Comparison of ENCODE assay signal across 21 cellular contexts in the genomic region with DNA sequence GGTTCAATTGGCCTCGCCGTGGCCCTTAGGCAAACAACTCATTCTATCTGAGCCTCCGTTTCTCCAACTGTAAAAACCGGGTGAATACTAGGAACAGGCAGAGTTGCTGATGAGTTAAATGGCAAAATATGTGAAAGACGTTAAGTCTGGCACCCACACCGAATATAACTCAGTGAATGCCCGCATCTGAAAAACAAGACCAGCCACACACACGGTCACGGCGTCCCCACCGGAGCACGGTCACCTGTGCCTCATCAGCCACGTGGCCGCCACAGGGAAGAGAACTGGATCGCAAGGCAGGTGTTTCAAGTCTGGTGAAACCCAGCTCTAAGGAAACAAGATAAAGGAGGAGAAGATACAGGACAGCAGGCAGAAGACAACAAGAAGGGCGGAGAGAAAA. TPM values are rescaled to one million over a fixed set of nuclear protein-coding genes. Genes with fewer than 3 reads are reported as not detected.
DNase-seq lines count a peak whose midpoint lies in the region; ATAC-seq, FAIRE-seq and TF ChIP-seq lines count a peak whose summit lies in the region.
"Had no signal": no experiment of that assay in that cellular context is flagged by ENCODE, and none has a peak within 500 bp of the region (broad histone marks: within the 10 kb centered on the region; RNA-seq: fewer than 3 reads in every experiment).

No MANE protein-coding gene starts in this region.

- H3K27me3 Mint-ChIP-seq in CD8-positive, alpha-beta T cell (ENCODE audit: low read depth): no peaks in the 10 kb centered on the region
- peaks cover 54% of the 10 kb centered on the region for H3K27me3 Mint-ChIP-seq in astrocyte (ENCODE audit: low read depth, unreplicated experiment)
- H3K27me3 Mint-ChIP-seq: CD4-positive, alpha-beta T cell; IgD-negative memory B cell had no signal

- H3K79me2 ChIP-seq in astrocyte (ENCODE audit: insufficient read depth, low read length): no peaks in the 10 kb centered on the region
- no peaks in the 10 kb centered on the region for H3K79me2 ChIP-seq in osteoblast (ENCODE audit: insufficient read depth, low read length)
- H3K79me2 ChIP-seq in MM.1S (ENCODE audit: low read length): no peaks in the 10 kb centered on the region

- DNase-seq in CD8-positive, alpha-beta T cell: no peak
- no peak for DNase-seq in astrocyte (ENCODE audit: low read depth)
- DNase-seq in kidney: peak; percentile 14
- DNase-seq in osteoblast (ENCODE audit: insufficient read length, low spot score, missing footprints): peak; percentile 48
- no peak for DNase-seq in UCSD-AML1 (lab: John Stamatoyannopoulos, UW; ENCODE audit: unreplicated experiment)
- no peak for DNase-seq in MM.1S
- DNase-seq in erythroblast (lab: John Stamatoyannopoulos, UW): no peak
- DNase-seq: AML-193; CD4-positive, alpha-beta T cell; DMS153; DMS79; GDM1; HFFc6 had no signal

- H3K4me1 ChIP-seq in CD8-positive, alpha-beta T cell (ENCODE audit: insufficient read depth, low read length): peaks cover 9% of the 10 kb centered on the region
- H3K4me1 ChIP-seq in astrocyte (ENCODE audit: insufficient read depth, low read length) (no peaks in the 10 kb centered on the region), kidney (ENCODE audit: control insufficient read depth in 1 of 2, insufficient read depth in 1 of 2, low read depth in 1 of 2, low read length in 2 of 2) (peaks cover 0 to 3% of the 10 kb centered on the region in 2 donors), osteoblast (ENCODE audit: insufficient read depth, low read length) (peaks cover 1% of the 10 kb centered on the region), MM.1S (ENCODE audit: low read length) (no peaks in the 10 kb centered on the region)
- H3K4me1 ChIP-seq: A549 had no signal

- H3K4me2 ChIP-seq in astrocyte (ENCODE audit: low read length) (no peak overlapping the region), osteoblast (ENCODE audit: insufficient read depth, low read length) (no peak overlapping the region), MM.1S (ENCODE audit: low read depth, low read length) (no peak overlapping the region)
- H3K4me2 ChIP-seq: A549, GM23338 had no signal

- H3K36me3 ChIP-seq in CD8-positive, alpha-beta T cell (ENCODE audit: insufficient read depth, low read length): no peaks in the 10 kb centered on the region
- H3K36me3 ChIP-seq in astrocyte (ENCODE audit: insufficient read depth, low read length) (no peaks in the 10 kb centered on the region), kidney (ENCODE audit: control insufficient read depth in 1 of 2, insufficient read depth in 2 of 2, low read length in 2 of 2) (no peaks in the 10 kb centered on the region), osteoblast (ENCODE audit: insufficient read depth, low read length) (no peaks in the 10 kb centered on the region), MM.1S (replicated peaks; ENCODE audit: insufficient read depth, low read length) (no peaks in the 10 kb centered on the region)

- FAIRE-seq in astrocyte (lab: Jason Lieb, UNC) (no peak), kidney (lab: Jason Lieb, UNC) (no peak)
- FAIRE-seq: A549, GM12892, GM18507, HepG2 had no signal

- H3K27me3 ChIP-seq in CD8-positive, alpha-beta T cell (ENCODE audit: insufficient read depth, low read length): no peaks in the 10 kb centered on the region
- H3K27me3 ChIP-seq in astrocyte (ENCODE audit: insufficient read depth, low read length): peaks cover 17% of the 10 kb centered on the region
- H3K27me3 ChIP-seq in osteoblast (ENCODE audit: insufficient read depth, low read length): peaks cover 10% of the 10 kb centered on the region
- H3K27me3 ChIP-seq in MM.1S (replicated peaks; ENCODE audit: insufficient read depth, low read length): peaks cover 66% of the 10 kb centered on the region

- no peaks in the 10 kb centered on the region for H3K9me3 Mint-ChIP-seq in CD8-positive, alpha-beta T cell
- no peaks in the 10 kb centered on the region for H3K9me3 Mint-ChIP-seq in astrocyte (ENCODE audit: unreplicated experiment)
- H3K9me3 Mint-ChIP-seq: CD4-positive, alpha-beta T cell; GM23338; HFFc6; IgD-negative memory B cell had no signal

- peak overlapping the region; percentile 37 for H3K27ac Mint-ChIP-seq in CD8-positive, alpha-beta T cell
- no peak overlapping the region for H3K27ac Mint-ChIP-seq in astrocyte (ENCODE audit: unreplicated experiment)
- H3K27ac Mint-ChIP-seq: CD4-positive, alpha-beta T cell; GM23338; HFFc6 had no signal

- peaks cover 25% of the 10 kb centered on the region for H3K36me3 Mint-ChIP-seq in CD8-positive, alpha-beta T cell
- H3K36me3 Mint-ChIP-seq in astrocyte (ENCODE audit: low read depth, unreplicated experiment): no peaks in the 10 kb centered on the region
- H3K36me3 Mint-ChIP-seq: IgD-negative memory B cell had no signal

- no peak for TF ChIP-seq CTCF in CD8-positive, alpha-beta T cell (IDR thresholded peaks at IDR 0.05)
- TF ChIP-seq CTCF in astrocyte (IDR thresholded peaks at IDR 0.05; ENCODE audit: insufficient read depth, low read depth, low read length): no peak
- no peak for TF ChIP-seq CTCF in kidney (IDR thresholded peaks at IDR 0.05; ENCODE audit: borderline replicate concordance, extremely low read depth, insufficient read depth)
- no peak for TF ChIP-seq CTCF in osteoblast (IDR thresholded peaks at IDR 0.05; ENCODE audit: extremely low read depth, low read depth, low read length)
- no peak for TF ChIP-seq CTCF in MM.1S (IDR thresholded peaks at IDR 0.05; ENCODE audit: low read length)

- ATAC-seq in CD8-positive, alpha-beta T cell: no peak
- ATAC-seq in GM18867 (IDR thresholded peaks at IDR 0.05; ENCODE audit: unreplicated experiment): no peak

- H3K4me3 ChIP-seq in CD8-positive, alpha-beta T cell (ENCODE audit: low read depth, low read length): no peak overlapping the region
- H3K4me3 ChIP-seq in astrocyte (ENCODE audit: insufficient read depth, low read depth, low read length) (no peak overlapping the region), kidney (ENCODE audit: low read length in 2 of 2) (no peak overlapping the region), osteoblast (ENCODE audit: insufficient read depth, low read length) (no peak overlapping the region), MM.1S (ENCODE audit: low read length) (no peak overlapping the region)
- H3K4me3 ChIP-seq: A549, GM23338 had no signal

- no peaks in the 10 kb centered on the region for H3F3A ChIP-seq in MM.1S (ENCODE audit: insufficient read depth, low read length)

- CTCF ChIA-PET in CD8-positive, alpha-beta T cell (lab: Charles Lee): no interaction called here

- H3K4me3 Mint-ChIP-seq in CD8-positive, alpha-beta T cell: no peak overlapping the region
- H3K4me3 Mint-ChIP-seq in astrocyte (ENCODE audit: unreplicated experiment): peak overlapping the region; percentile 20
- H3K4me3 Mint-ChIP-seq: CD4-positive, alpha-beta T cell; GM23338; HFFc6 had no signal

- H3K4me1 Mint-ChIP-seq in CD8-positive, alpha-beta T cell (ENCODE audit: low read depth): peaks cover 38% of the 10 kb centered on the region
- H3K4me1 Mint-ChIP-seq in astrocyte (ENCODE audit: low read depth, unreplicated experiment): no peaks in the 10 kb centered on the region

- H3K9me2 ChIP-seq in MM.1S (replicated peaks; ENCODE audit: insufficient read depth, low read length): no peaks in the 10 kb centered on the region

- H2AFZ ChIP-seq in astrocyte (ENCODE audit: low read depth, low read length) (no peak overlapping the region), osteoblast (ENCODE audit: low read length) (no peak overlapping the region), MM.1S (ENCODE audit: low read length) (no peak overlapping the region)
- H2AFZ ChIP-seq: GM23338 had no signal

- intact Hi-C loops in CD8-positive, alpha-beta T cell (cut with DNase I, micrococcal nuclease): no loop called here
- intact Hi-C loops in kidney (cut with DNase I): no loop called here

- H4K20me1 ChIP-seq in astrocyte (ENCODE audit: insufficient read depth, low read length): no peaks in the 10 kb centered on the region
- no peaks in the 10 kb centered on the region for H4K20me1 ChIP-seq in osteoblast (ENCODE audit: insufficient read depth, low read length)
- no peaks in the 10 kb centered on the region for H4K20me1 ChIP-seq in MM.1S (ENCODE audit: insufficient read depth, low read length)

- POLR2A ChIA-PET in CD8-positive, alpha-beta T cell (lab: Charles Lee): no interaction called here

- no peak for TF ChIP-seq POLR2A in erythroblast (IDR thresholded peaks at IDR 0.05; ENCODE audit: low read length)

- H3K9ac ChIP-seq in astrocyte (ENCODE audit: low read length) (no peak overlapping the region), kidney (ENCODE audit: low read length in 2 of 2) (no peak overlapping the region), MM.1S (ENCODE audit: low read length) (no peak overlapping the region)

- no peak overlapping the region for H3K27ac ChIP-seq in CD8-positive, alpha-beta T cell (ENCODE audit: low read depth, low read length)
- no peak overlapping the region for H3K27ac ChIP-seq in astrocyte (ENCODE audit: low read depth, low read length)
- no peak overlapping the region for H3K27ac ChIP-seq in kidney (ENCODE audit: low read depth in 2 of 2, low read length in 2 of 2)
- H3K27ac ChIP-seq in osteoblast (ENCODE audit: low read depth, low read length): no peak overlapping the region
- no peak overlapping the region for H3K27ac ChIP-seq in MM.1S (ENCODE audit: low read length)
- H3K27ac ChIP-seq: A549, C4-2B had no signal

- H3K9me3 ChIP-seq in CD8-positive, alpha-beta T cell (ENCODE audit: low read length): no peaks in the 10 kb centered on the region
- no peaks in the 10 kb centered on the region for H3K9me3 ChIP-seq in astrocyte (ENCODE audit: insufficient read depth, low read depth, low read length)
- H3K9me3 ChIP-seq in kidney (ENCODE audit: control insufficient read depth in 1 of 2, low read length in 2 of 2): no peaks in the 10 kb centered on the region
- H3K9me3 ChIP-seq in osteoblast (ENCODE audit: low read depth, low read length): no peaks in the 10 kb centered on the region
- H3K9me3 ChIP-seq in MM.1S (replicated peaks; ENCODE audit: insufficient read depth, low read length): no peaks in the 10 kb centered on the region
- H3K9me3 ChIP-seq: A549 had no signal

RNA-seq across cellular contexts. Expression of gene PRKAG2, which starts 20.4 kb away (rescaled TPM):
- 10 to 100 TPM; 41.3 to 41.8 TPM for total RNA-seq in CD8-positive, alpha-beta T cell
- total RNA-seq in astrocyte: 26.9 and 40.7 TPM in 2 replicates
- 40.7 TPM for total RNA-seq in kidney
- 40.9 TPM for polyA plus RNA-seq in kidney (ENCODE audit: insufficient read depth, low read depth, low replicate concordance)
- 20.6 TPM in 2 replicates for total RNA-seq in osteoblast

Comparison
In these comparisons a context has a peak if more than half of its experiments do, and no peak if none do; other contexts are left out.
1. DNase-seq: peak in kidney (single experiment) and osteoblast (single experiment); none in CD8-positive, alpha-beta T cell (0 of 7), astrocyte (single experiment), UCSD-AML1 (single experiment), MM.1S (single experiment) and erythroblast (0 of 2).